Comparison of ENCODE assay signal across 22 cellular contexts in genomic region chr11:20937826-20938225, GRCh38.
A peak's percentile ranks its signal among the peaks of the same experiment; 100 is the strongest.
DNase-seq lines count a peak whose midpoint lies in the region; ATAC-seq and TF ChIP-seq lines count a peak whose summit lies in the region.
"Had no signal": no experiment of that assay in that cellular context is flagged by ENCODE, and none has a peak within 500 bp of the region (broad histone marks: within the 10 kb centered on the region; RNA-seq: fewer than 3 reads in every experiment).

No MANE protein-coding gene starts in this region.

- H3K4me3 ChIP-seq in SJCRH30 (no peak overlapping the region), hepatocyte (no peak overlapping the region)
- H3K4me3 ChIP-seq: A549; BLaER1 treated with 17β-estradiol and CSF1 and Interleukin-3, amounts not matched to agents 10 nM and 100 nM; GM23338; HAP-1 had no signal

- H3K27me3 Mint-ChIP-seq in activated T-cell treated with anti-CD3 and anti-CD28 coated beads, Interleukin-2, amount 50 U/mL, for 24 hours = no peaks in the 10 kb centered on the region
- H3K27me3 Mint-ChIP-seq: CD4-positive, alpha-beta T cell; CD8-positive, alpha-beta memory T cell had no signal

- no peak for ATAC-seq in GM18870 (IDR thresholded peaks at IDR 0.05; ENCODE audit: unreplicated experiment)
- ATAC-seq: A549, GM23338 had no signal

- no peak overlapping the region for H2AFZ ChIP-seq in hepatocyte
- H2AFZ ChIP-seq: GM23338 had no signal

- H3K79me2 ChIP-seq in hepatocyte = no peaks in the 10 kb centered on the region

- no peaks in the 10 kb centered on the region for H3K9me2 ChIP-seq in hepatocyte (replicated peaks; ENCODE audit: insufficient read depth)

- DNase-seq in DMS79 treated with DMSO at 0.1 percent for 48 hours (lab: John Stamatoyannopoulos, UW) (peak; percentile 5), DMS79 (lab: John Stamatoyannopoulos, UW) (no peak), H4 (ENCODE audit: low spot score) (peak; percentile 9), SJCRH30 (peak; percentile 86 to 95), hepatocyte (ENCODE audit: low spot score) (peak; percentile 4), 8988T (no peak)
- no peak for DNase-seq in activated T-cell treated with anti-CD3 and anti-CD28 coated beads, Interleukin-2, amount 50 U/mL, for 24 hours
- DNase-seq: ACHN; AML-193; BE2C; CD4-positive, alpha-beta T cell; CD8-positive, alpha-beta memory T cell; DMS 273 treated with DMSO at 0.1 percent for 48 hours; DND-41; HFFc6 had no signal

- H4K20me1 ChIP-seq in hepatocyte (ENCODE audit: insufficient read depth, poor library complexity, severe bottlenecking) = no peaks in the 10 kb centered on the region
- H4K20me1 ChIP-seq: BLaER1 treated with 17β-estradiol and CSF1 and Interleukin-3, amounts not matched to agents 10 nM and 100 nM had no signal

- no peaks in the 10 kb centered on the region for H3K4me1 Mint-ChIP-seq in activated T-cell treated with anti-CD3 and anti-CD28 coated beads, Interleukin-2, amount 50 U/mL, for 24 hours (ENCODE audit: low read depth)
- H3K4me1 Mint-ChIP-seq: CD14-positive monocyte; CD8-positive, alpha-beta memory T cell; GM23338 had no signal

- H3K27me3 ChIP-seq in SJCRH30 (no peaks in the 10 kb centered on the region), hepatocyte (no peaks in the 10 kb centered on the region)
- H3K27me3 ChIP-seq: BE2C; BLaER1 treated with 17β-estradiol and CSF1 and Interleukin-3, amounts not matched to agents 10 nM and 100 nM had no signal

- no peak for TF ChIP-seq CTCF in hepatocyte (IDR thresholded peaks at IDR 0.05; ENCODE audit: poor library complexity)

- no peak overlapping the region for H3K4me3 Mint-ChIP-seq in activated T-cell treated with anti-CD3 and anti-CD28 coated beads, Interleukin-2, amount 50 U/mL, for 24 hours
- H3K4me3 Mint-ChIP-seq: CD14-positive monocyte; CD4-positive, alpha-beta T cell; CD8-positive, alpha-beta memory T cell; GM23338; HFFc6 had no signal

- no peak overlapping the region for H3K4me2 ChIP-seq in hepatocyte
- H3K4me2 ChIP-seq: A549; BLaER1 treated with 17β-estradiol and CSF1 and Interleukin-3, amounts not matched to agents 10 nM and 100 nM; GM23338 had no signal

- no peak overlapping the region for H3K27ac Mint-ChIP-seq in activated T-cell treated with anti-CD3 and anti-CD28 coated beads, Interleukin-2, amount 50 U/mL, for 24 hours
- H3K27ac Mint-ChIP-seq: CD14-positive monocyte; CD4-positive, alpha-beta T cell; CD8-positive, alpha-beta memory T cell; GM23338; HFFc6 had no signal

- H3K36me3 ChIP-seq in SJCRH30 (peaks cover 23% of the 10 kb centered on the region), hepatocyte (replicated peaks; ENCODE audit: insufficient read depth, low read depth) (no peaks in the 10 kb centered on the region)
- H3K36me3 ChIP-seq: BE2C; BLaER1 treated with 17β-estradiol and CSF1 and Interleukin-3, amounts not matched to agents 10 nM and 100 nM; HAP-1 had no signal

- H3K9me3 ChIP-seq in SJCRH30 (replicated peaks) = 0 out of 2 replicates have a peak, but pooled peaks cover 4% of the 10 kb centered on the region
- H3K9me3 ChIP-seq in hepatocyte (ENCODE audit: low read depth) = no peaks in the 10 kb centered on the region
- H3K9me3 ChIP-seq: A549; BE2C; BLaER1 treated with 17β-estradiol and CSF1 and Interleukin-3, amounts not matched to agents 10 nM and 100 nM; HAP-1 had no signal

- peaks cover 3% of the 10 kb centered on the region for H3K9me3 Mint-ChIP-seq in activated T-cell treated with anti-CD3 and anti-CD28 coated beads, Interleukin-2, amount 50 U/mL, for 24 hours
- H3K9me3 Mint-ChIP-seq: CD4-positive, alpha-beta T cell; GM23338 had no signal

- no peaks in the 10 kb centered on the region for H3K36me3 Mint-ChIP-seq in activated T-cell treated with anti-CD3 and anti-CD28 coated beads, Interleukin-2, amount 50 U/mL, for 24 hours (ENCODE audit: low read depth)
- H3K36me3 Mint-ChIP-seq: CD14-positive monocyte; CD8-positive, alpha-beta memory T cell had no signal

- H3K4me1 ChIP-seq in SJCRH30 = peaks cover 16% of the 10 kb centered on the region
- no peaks in the 10 kb centered on the region for H3K4me1 ChIP-seq in hepatocyte (ENCODE audit: insufficient read depth)
- H3K4me1 ChIP-seq: A549; BE2C; BLaER1 treated with 17β-estradiol and CSF1 and Interleukin-3, amounts not matched to agents 10 nM and 100 nM; HAP-1 had no signal

- H3K27ac ChIP-seq in SJCRH30 (no peak overlapping the region), hepatocyte (no peak overlapping the region)
- H3K27ac ChIP-seq: 22Rv1; A549; BLaER1 treated with 17β-estradiol and CSF1 and Interleukin-3, amounts not matched to agents 10 nM and 100 nM had no signal

- WGBS in hepatocyte (ENCODE audit: low lambda C conversion rate, missing lambda C conversion rate) = 84% methylated on average over 7 of the region's 7 CpGs

Comparison
In these comparisons a context has a peak if more than half of its experiments do, and no peak if none do; other contexts are left out.
1. DNase-seq: peak in DMS79 treated with DMSO at 0.1 percent for 48 hours (single experiment), H4 (single experiment), SJCRH30 (2 of 2) and hepatocyte (single experiment); none in DMS79 (single experiment), 8988T (single experiment) and activated T-cell treated with anti-CD3 and anti-CD28 coated beads, Interleukin-2, amount 50 U/mL, for 24 hours (single experiment).